ENCODE assay signal across 13 cellular contexts in the genomic region with DNA sequence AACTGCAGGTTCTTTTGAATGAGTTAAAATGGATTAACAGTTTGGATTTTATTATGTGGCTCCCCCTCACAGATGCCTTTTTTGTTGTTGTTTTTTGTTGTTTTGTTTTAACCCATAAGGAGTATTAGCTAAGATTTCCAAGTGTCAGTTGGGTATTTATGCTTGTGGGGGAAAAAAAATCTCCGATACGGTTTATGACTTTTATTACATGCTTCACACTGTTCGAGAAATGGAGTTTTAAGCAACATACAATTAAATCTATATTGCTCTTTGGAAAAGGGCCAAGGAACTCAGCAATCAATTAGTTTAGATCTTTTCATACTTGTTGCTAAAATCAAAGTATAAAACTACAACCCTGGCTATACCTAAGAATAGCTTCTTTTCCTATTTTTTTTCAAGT. TPM values are rescaled to one million over a fixed set of nuclear protein-coding genes. Genes with fewer than 3 reads are reported as not detected.
DNase-seq lines count a peak whose midpoint lies in the region; ATAC-seq and TF ChIP-seq lines count a peak whose summit lies in the region.
"Had no signal": no experiment of that assay in that cellular context is flagged by ENCODE, and none has a peak within 500 bp of the region (broad histone marks: within the 10 kb centered on the region; RNA-seq: fewer than 3 reads in every experiment).

No MANE protein-coding gene starts in this region.

- no peak overlapping the region for H3K4me3 ChIP-seq in HEK293 (ENCODE audit: low read depth, low read length)
- H3K4me3 ChIP-seq in astrocyte of the cerebellum (ENCODE audit: low read depth, low read length), result peak overlapping the region; percentile 95
- peak overlapping the region; percentile 44 for H3K4me3 ChIP-seq in right cardiac atrium (ENCODE audit: low read length)
- peak overlapping the region; percentile 68 for H3K4me3 ChIP-seq in skeletal muscle satellite cell (ENCODE audit: low read length)

- WGBS in right cardiac atrium, result 30% methylated on average over 3 of the region's 3 CpGs

- in situ Hi-C loops in astrocyte of the cerebellum (cut with HindIII; ENCODE audit: low sequenced_read_pairs), result loop anchor here (25.0 kb wide), 2 partner anchors 891 to 1684 kb away; no protein-coding TSS in a partner anchor

- H3K36me3 ChIP-seq in HEK293 (ENCODE audit: control insufficient read depth in 2 of 2, insufficient read depth in 1 of 2, low read length in 2 of 2) (peaks cover 10 to 13% of the 10 kb centered on the region in 2 experiments), skeletal muscle satellite cell (ENCODE audit: insufficient read depth, low read length) (peaks cover 52% of the 10 kb centered on the region)

- H3K27ac ChIP-seq in HEK293 (ENCODE audit: extremely low read depth, low read depth, low read length) (no peak overlapping the region), right cardiac atrium (ENCODE audit: low read length) (peak overlapping the region; percentile 89)

- intact Hi-C loops in right cardiac atrium (cut with DNase I), result loop anchor here in 3 of 4 donors (5.0 to 10.0 kb wide), 3 partner anchors 1062 to 1092 kb away; no protein-coding TSS in a partner anchor

- TF ChIP-seq CTCF in HEK293 (tag by site-specific recombination; IDR thresholded peaks at IDR 0.05) (no peak), astrocyte of the cerebellum (IDR thresholded peaks at IDR 0.05; ENCODE audit: low read depth, low read length, missing control alignments) (no peak)

- CTCF ChIA-PET in HEK293 (lab: Yijun Ruan, JAX), result interaction anchor here (1.0 to 1.7 kb wide), 2 partner anchors 10 to 19 kb away, joined by 4 to 5 read pairs; no protein-coding TSS in a partner anchor

- H3K27me3 ChIP-seq in right cardiac atrium (ENCODE audit: control insufficient read depth, insufficient read depth) (no peaks in the 10 kb centered on the region), skeletal muscle satellite cell (ENCODE audit: control insufficient read depth, insufficient read depth, low read length) (no peaks in the 10 kb centered on the region)

- H3K9me3 ChIP-seq in HEK293 (ENCODE audit: control insufficient read depth, insufficient read depth, low read depth, low read length) (no peaks in the 10 kb centered on the region), right cardiac atrium (ENCODE audit: control insufficient read depth, low read length) (no peaks in the 10 kb centered on the region), skeletal muscle satellite cell (replicated peaks; ENCODE audit: low read length) (no peaks in the 10 kb centered on the region)

- POLR2A ChIA-PET in HEK293 (lab: Yijun Ruan, JAX), result interaction anchor here (1.0 kb wide), 1 partner anchor 16 kb away, joined by 4 read pairs; a partner anchor contains a TSS

- no peak for ATAC-seq in right cardiac atrium
- ATAC-seq in GM21423 (IDR thresholded peaks at IDR 0.05; ENCODE audit: unreplicated experiment), result no peak
- ATAC-seq: activated CD8-positive, alpha-beta memory T cell treated with anti-CD3 and anti-CD28 coated beads, Interleukin-2, amount 10 ng/mL, durations not matched to agents 7 days and 5 days; CD8-positive, alpha-beta T cell had no signal

- H3K4me1 ChIP-seq in HEK293 (ENCODE audit: control insufficient read depth, insufficient read depth, low read length), result peaks cover 26% of the 10 kb centered on the region
- H3K4me1 ChIP-seq in right cardiac atrium (ENCODE audit: control insufficient read depth, insufficient read depth, low read length), result peaks cover 10% of the 10 kb centered on the region
- H3K4me1 ChIP-seq in skeletal muscle satellite cell (ENCODE audit: control insufficient read depth, insufficient read depth, low read length), result peaks cover 24% of the 10 kb centered on the region

- peak overlapping the region; percentile 50 for H3K9ac ChIP-seq in skeletal muscle satellite cell (ENCODE audit: low read depth, low read length)

- DNase-seq in astrocyte of the cerebellum (ENCODE audit: low read depth) (no peak), right cardiac atrium (no peak), LoVo (ENCODE audit: low spot score) (no peak), SKM-1 (lab: John Stamatoyannopoulos, UW; ENCODE audit: unreplicated experiment) (no peak)
- no peak for DNase-seq in activated effector memory CD4-positive, alpha-beta T cell treated with Interleukin-2 at 50 U/mL for 16 hours
- DNase-seq: activated CD8-positive, alpha-beta memory T cell treated with anti-CD3 and anti-CD28 coated beads, Interleukin-2, amount 10 ng/mL, durations not matched to agents 7 days and 5 days; CD8-positive, alpha-beta T cell; NCI-H1092 treated with DMSO at 0.1 percent for 48 hours; stimulated activated CD4-positive, alpha-beta T cell treated with anti-CD3 and anti-CD28 coated beads, Interleukin-12 subunit alpha, Interleukin-12 subunit beta, amount 100 ng/mL, for 4 hours; T-helper 2 cell had no signal

- peak overlapping the region; percentile 92 for H3K4me2 ChIP-seq in skeletal muscle satellite cell (ENCODE audit: low read length)

TF ChIP-seq in HEK293, 187 proteins besides CTCF, POLR2A, EP300 and RAD21 (continues in another document):
- TF ChIP-seq FEZF1 (tag by site-specific recombination; IDR thresholded peaks at IDR 0.05), result peak; percentile 70
- 0 out of 2 replicates have a peak, but pooled peaks have one; percentile 19 for TF ChIP-seq ZBTB8A (tag by site-specific recombination; IDR thresholded peaks at IDR 0.05)
- TF ChIP-seq SCRT1 (tag by site-specific recombination; IDR thresholded peaks at IDR 0.05; ENCODE audit: borderline replicate concordance), result 0 out of 2 replicates have a peak, but pooled peaks have one; percentile 34
- 0 out of 2 replicates have a peak, but pooled peaks have one; percentile 16 for TF ChIP-seq ZEB2 (tag by site-specific recombination; IDR thresholded peaks at IDR 0.05)
- TF ChIP-seq, protein P1, sequence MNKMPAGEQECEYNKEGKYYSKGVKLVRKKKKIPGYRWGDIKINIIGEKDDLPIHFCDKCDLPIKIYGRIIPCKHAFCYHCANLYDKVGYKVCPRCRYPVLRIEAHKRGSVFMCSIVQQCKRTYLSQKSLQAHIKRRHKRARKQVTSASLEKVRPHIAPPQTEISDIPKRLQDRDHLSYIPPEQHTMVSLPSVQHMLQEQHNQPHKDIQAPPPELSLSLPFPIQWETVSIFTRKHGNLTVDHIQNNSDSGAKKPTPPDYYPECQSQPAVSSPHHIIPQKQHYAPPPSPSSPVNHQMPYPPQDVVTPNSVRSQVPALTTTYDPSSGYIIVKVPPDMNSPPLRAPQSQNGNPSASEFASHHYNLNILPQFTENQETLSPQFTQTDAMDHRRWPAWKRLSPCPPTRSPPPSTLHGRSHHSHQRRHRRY (tag by site-specific recombination; IDR thresholded peaks at IDR 0.05), result no peak
- no peak for TF ChIP-seq ZNF426 (tag by site-specific recombination; IDR thresholded peaks at IDR 0.05)
- TF ChIP-seq ZNF23 (tag by site-specific recombination; IDR thresholded peaks at IDR 0.05; ENCODE audit: borderline replicate concordance), result no peak
- TF ChIP-seq ZNF521 (tag by site-specific recombination; IDR thresholded peaks at IDR 0.05), result no peak
- TF ChIP-seq, protein P2, sequence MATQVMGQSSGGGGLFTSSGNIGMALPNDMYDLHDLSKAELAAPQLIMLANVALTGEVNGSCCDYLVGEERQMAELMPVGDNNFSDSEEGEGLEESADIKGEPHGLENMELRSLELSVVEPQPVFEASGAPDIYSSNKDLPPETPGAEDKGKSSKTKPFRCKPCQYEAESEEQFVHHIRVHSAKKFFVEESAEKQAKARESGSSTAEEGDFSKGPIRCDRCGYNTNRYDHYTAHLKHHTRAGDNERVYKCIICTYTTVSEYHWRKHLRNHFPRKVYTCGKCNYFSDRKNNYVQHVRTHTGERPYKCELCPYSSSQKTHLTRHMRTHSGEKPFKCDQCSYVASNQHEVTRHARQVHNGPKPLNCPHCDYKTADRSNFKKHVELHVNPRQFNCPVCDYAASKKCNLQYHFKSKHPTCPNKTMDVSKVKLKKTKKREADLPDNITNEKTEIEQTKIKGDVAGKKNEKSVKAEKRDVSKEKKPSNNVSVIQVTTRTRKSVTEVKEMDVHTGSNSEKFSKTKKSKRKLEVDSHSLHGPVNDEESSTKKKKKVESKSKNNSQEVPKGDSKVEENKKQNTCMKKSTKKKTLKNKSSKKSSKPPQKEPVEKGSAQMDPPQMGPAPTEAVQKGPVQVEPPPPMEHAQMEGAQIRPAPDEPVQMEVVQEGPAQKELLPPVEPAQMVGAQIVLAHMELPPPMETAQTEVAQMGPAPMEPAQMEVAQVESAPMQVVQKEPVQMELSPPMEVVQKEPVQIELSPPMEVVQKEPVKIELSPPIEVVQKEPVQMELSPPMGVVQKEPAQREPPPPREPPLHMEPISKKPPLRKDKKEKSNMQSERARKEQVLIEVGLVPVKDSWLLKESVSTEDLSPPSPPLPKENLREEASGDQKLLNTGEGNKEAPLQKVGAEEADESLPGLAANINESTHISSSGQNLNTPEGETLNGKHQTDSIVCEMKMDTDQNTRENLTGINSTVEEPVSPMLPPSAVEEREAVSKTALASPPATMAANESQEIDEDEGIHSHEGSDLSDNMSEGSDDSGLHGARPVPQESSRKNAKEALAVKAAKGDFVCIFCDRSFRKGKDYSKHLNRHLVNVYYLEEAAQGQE (tag by site-specific recombination; IDR thresholded peaks at IDR 0.05), result no peak
- TF ChIP-seq, protein P3, sequence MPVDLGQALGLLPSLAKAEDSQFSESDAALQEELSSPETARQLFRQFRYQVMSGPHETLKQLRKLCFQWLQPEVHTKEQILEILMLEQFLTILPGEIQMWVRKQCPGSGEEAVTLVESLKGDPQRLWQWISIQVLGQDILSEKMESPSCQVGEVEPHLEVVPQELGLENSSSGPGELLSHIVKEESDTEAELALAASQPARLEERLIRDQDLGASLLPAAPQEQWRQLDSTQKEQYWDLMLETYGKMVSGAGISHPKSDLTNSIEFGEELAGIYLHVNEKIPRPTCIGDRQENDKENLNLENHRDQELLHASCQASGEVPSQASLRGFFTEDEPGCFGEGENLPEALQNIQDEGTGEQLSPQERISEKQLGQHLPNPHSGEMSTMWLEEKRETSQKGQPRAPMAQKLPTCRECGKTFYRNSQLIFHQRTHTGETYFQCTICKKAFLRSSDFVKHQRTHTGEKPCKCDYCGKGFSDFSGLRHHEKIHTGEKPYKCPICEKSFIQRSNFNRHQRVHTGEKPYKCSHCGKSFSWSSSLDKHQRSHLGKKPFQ (tag by site-specific recombination; IDR thresholded peaks at IDR 0.05), result 0 out of 2 replicates have a peak, but pooled peaks have one; percentile 14
- TF ChIP-seq ZNF837 (tag by site-specific recombination; IDR thresholded peaks at IDR 0.05), result no peak
- peak; percentile 85 for TF ChIP-seq SP7 (tag by site-specific recombination; IDR thresholded peaks at IDR 0.05)
- TF ChIP-seq SCRT2 (tag by site-specific recombination; IDR thresholded peaks at IDR 0.05), result 0 out of 2 replicates have a peak, but pooled peaks have one; percentile 29
- peak; percentile 77 for TF ChIP-seq BCL11B (tag by site-specific recombination; IDR thresholded peaks at IDR 0.05; ENCODE audit: low read depth)
- TF ChIP-seq ZFP3 (tag by site-specific recombination; IDR thresholded peaks at IDR 0.05; ENCODE audit: low read depth), result no peak

RNA-seq across cellular contexts. Expression of a gene that starts 15.9 kb away (rescaled TPM):
- 10 to 100 TPM; 44.3 to 68.6 (median 54.8) TPM for total RNA-seq in right cardiac atrium
- 43.0 TPM for polyA plus RNA-seq in right cardiac atrium
- 9.9 and 10.0 TPM in 2 replicates for total RNA-seq in skeletal muscle satellite cell (2012; rRNA removed)
- total RNA-seq: activated CD8-positive, alpha-beta memory T cell treated with anti-CD3 and anti-CD28 coated beads, Interleukin-2, amount 10 ng/mL, durations not matched to agents 7 days and 5 days; CD8-positive, alpha-beta T cell had no signal
